In the genomic region with DNA sequence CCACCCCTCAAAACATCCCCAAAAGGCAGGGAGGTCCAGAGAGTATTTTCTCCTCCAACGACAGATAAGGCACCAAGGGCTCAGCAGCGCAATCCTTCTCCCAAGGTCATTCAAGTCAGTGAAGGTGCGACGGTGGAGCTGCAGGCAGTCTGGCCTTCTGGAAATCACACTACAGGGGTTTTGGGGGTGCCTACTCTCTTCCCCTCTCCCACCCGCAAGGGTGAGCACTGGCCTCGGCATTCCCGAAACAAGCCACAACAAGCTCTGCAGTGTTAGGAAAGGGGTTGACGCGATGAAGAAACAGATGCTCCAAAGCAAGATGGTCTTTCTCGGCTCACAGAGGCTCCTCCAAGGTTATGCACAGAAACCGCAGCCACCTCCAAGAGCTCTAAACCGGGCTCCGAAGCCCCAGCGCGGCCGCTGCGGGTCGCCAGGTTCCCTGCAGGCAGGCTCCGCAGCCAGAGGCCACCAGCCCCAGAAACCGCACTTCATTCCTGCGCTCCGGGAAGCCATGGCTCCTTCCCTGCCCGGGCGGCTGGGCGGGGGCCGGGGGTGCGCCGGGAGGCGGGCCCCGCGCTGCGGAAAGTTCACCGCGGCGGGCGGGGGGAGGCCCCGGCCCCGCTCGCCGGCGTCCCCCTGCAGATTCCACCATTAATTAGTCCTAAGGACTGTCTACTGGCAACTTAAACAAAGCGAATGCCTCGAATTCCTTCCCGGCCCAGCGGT, we compare ENCODE assay signal across 1 cellular context.
A peak's percentile ranks its signal among the peaks of the same experiment; 100 is the strongest.
TF ChIP-seq lines count a peak whose summit lies in the region.

No MANE protein-coding gene starts in this region.

TF ChIP-seq in K562, 482 proteins besides CTCF, POLR2A, EP300 and RAD21 (continued from another document and continues in another):
- TF ChIP-seq, protein P1, sequence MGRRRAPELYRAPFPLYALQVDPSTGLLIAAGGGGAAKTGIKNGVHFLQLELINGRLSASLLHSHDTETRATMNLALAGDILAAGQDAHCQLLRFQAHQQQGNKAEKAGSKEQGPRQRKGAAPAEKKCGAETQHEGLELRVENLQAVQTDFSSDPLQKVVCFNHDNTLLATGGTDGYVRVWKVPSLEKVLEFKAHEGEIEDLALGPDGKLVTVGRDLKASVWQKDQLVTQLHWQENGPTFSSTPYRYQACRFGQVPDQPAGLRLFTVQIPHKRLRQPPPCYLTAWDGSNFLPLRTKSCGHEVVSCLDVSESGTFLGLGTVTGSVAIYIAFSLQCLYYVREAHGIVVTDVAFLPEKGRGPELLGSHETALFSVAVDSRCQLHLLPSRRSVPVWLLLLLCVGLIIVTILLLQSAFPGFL (CRISPR knock-in tag; IDR thresholded peaks at IDR 0.05), result peak; percentile 83; the same call in 1 of the 2 replicates
- TF ChIP-seq RBBP5 (IDR thresholded peaks at IDR 0.05; ENCODE audit: borderline replicate concordance, insufficient read depth, low read length, poor library complexity, severe bottlenecking), result peak; percentile 71
- TF ChIP-seq, protein P2, sequence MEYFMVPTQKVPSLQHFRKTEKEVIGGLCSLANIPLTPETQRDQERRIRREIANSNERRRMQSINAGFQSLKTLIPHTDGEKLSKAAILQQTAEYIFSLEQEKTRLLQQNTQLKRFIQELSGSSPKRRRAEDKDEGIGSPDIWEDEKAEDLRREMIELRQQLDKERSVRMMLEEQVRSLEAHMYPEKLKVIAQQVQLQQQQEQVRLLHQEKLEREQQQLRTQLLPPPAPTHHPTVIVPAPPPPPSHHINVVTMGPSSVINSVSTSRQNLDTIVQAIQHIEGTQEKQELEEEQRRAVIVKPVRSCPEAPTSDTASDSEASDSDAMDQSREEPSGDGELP (CRISPR knock-in tag; IDR thresholded peaks at IDR 0.05; ENCODE audit: borderline replicate concordance), result peak; percentile 45; the same call in 1 of the 2 replicates
- no peak for TF ChIP-seq SOX6 (IDR thresholded peaks at IDR 0.05)
- TF ChIP-seq L3MBTL2 (IDR thresholded peaks at IDR 0.05), result peak; percentile 44
- TF ChIP-seq, protein P3, sequence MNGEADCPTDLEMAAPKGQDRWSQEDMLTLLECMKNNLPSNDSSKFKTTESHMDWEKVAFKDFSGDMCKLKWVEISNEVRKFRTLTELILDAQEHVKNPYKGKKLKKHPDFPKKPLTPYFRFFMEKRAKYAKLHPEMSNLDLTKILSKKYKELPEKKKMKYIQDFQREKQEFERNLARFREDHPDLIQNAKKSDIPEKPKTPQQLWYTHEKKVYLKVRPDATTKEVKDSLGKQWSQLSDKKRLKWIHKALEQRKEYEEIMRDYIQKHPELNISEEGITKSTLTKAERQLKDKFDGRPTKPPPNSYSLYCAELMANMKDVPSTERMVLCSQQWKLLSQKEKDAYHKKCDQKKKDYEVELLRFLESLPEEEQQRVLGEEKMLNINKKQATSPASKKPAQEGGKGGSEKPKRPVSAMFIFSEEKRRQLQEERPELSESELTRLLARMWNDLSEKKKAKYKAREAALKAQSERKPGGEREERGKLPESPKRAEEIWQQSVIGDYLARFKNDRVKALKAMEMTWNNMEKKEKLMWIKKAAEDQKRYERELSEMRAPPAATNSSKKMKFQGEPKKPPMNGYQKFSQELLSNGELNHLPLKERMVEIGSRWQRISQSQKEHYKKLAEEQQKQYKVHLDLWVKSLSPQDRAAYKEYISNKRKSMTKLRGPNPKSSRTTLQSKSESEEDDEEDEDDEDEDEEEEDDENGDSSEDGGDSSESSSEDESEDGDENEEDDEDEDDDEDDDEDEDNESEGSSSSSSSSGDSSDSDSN (IDR thresholded peaks at IDR 0.05; ENCODE audit: borderline replicate concordance in 1 of 2, low read depth in 2 of 2, low read length in 2 of 2), result peak; percentile 93 to 98; a peak in 3 of 4 replicates
- TF ChIP-seq, protein P4, sequence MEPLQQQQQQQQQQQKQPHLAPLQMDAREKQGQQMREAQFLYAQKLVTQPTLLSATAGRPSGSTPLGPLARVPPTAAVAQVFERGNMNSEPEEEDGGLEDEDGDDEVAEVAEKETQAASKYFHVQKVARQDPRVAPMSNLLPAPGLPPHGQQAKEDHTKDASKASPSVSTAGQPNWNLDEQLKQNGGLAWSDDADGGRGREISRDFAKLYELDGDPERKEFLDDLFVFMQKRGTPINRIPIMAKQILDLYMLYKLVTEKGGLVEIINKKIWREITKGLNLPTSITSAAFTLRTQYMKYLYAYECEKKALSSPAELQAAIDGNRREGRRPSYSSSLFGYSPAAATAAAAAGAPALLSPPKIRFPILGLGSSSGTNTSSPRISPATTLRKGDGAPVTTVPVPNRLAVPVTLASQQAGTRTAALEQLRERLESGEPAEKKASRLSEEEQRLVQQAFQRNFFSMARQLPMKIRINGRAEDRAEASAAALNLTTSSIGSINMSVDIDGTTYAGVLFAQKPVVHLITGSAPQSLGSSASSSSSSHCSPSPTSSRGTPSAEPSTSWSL (CRISPR knock-in tag; IDR thresholded peaks at IDR 0.05; ENCODE audit: borderline replicate concordance), result 0 out of 2 replicates have a peak, but pooled peaks have one; percentile 14
- TF ChIP-seq RBFOX2 (IDR thresholded peaks at IDR 0.05; ENCODE audit: low read depth, low read length), result peak; percentile 71
- TF ChIP-seq MEIS2 (IDR thresholded peaks at IDR 0.05; ENCODE audit: partially characterized antibody), result no peak
- TF ChIP-seq RUNX1 (IDR thresholded peaks at IDR 0.05; ENCODE audit: low read depth), result no peak
- TF ChIP-seq ZNF217 (CRISPR knock-in tag; IDR thresholded peaks at IDR 0.05), result no peak
- no peak for TF ChIP-seq MTA2 (IDR thresholded peaks at IDR 0.05; ENCODE audit: low read depth)
- TF ChIP-seq, protein P5, sequence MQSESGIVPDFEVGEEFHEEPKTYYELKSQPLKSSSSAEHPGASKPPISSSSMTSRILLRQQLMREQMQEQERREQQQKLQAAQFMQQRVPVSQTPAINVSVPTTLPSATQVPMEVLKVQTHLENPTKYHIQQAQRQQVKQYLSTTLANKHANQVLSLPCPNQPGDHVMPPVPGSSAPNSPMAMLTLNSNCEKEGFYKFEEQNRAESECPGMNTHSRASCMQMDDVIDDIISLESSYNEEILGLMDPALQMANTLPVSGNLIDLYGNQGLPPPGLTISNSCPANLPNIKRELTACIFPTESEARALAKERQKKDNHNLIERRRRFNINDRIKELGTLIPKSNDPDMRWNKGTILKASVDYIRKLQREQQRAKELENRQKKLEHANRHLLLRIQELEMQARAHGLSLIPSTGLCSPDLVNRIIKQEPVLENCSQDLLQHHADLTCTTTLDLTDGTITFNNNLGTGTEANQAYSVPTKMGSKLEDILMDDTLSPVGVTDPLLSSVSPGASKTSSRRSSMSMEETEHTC (IDR thresholded peaks at IDR 0.05), result no peak
- TF ChIP-seq ZNF57 (CRISPR knock-in tag; IDR thresholded peaks at IDR 0.05), result no peak
- TF ChIP-seq ZNF3 (CRISPR knock-in tag; IDR thresholded peaks at IDR 0.05), result no peak
- TF ChIP-seq GABPB1 (CRISPR knock-in tag; IDR thresholded peaks at IDR 0.05), result peak; percentile 39; the same call in 1 of the 2 replicates
- no peak for TF ChIP-seq SREBF2 (CRISPR knock-in tag; IDR thresholded peaks at IDR 0.05)
- no peak for TF ChIP-seq LCOR (CRISPR knock-in tag; IDR thresholded peaks at IDR 0.05)
- TF ChIP-seq ZBTB8A (IDR thresholded peaks at IDR 0.05; ENCODE audit: partially characterized antibody), result no peak
- TF ChIP-seq, protein P6, sequence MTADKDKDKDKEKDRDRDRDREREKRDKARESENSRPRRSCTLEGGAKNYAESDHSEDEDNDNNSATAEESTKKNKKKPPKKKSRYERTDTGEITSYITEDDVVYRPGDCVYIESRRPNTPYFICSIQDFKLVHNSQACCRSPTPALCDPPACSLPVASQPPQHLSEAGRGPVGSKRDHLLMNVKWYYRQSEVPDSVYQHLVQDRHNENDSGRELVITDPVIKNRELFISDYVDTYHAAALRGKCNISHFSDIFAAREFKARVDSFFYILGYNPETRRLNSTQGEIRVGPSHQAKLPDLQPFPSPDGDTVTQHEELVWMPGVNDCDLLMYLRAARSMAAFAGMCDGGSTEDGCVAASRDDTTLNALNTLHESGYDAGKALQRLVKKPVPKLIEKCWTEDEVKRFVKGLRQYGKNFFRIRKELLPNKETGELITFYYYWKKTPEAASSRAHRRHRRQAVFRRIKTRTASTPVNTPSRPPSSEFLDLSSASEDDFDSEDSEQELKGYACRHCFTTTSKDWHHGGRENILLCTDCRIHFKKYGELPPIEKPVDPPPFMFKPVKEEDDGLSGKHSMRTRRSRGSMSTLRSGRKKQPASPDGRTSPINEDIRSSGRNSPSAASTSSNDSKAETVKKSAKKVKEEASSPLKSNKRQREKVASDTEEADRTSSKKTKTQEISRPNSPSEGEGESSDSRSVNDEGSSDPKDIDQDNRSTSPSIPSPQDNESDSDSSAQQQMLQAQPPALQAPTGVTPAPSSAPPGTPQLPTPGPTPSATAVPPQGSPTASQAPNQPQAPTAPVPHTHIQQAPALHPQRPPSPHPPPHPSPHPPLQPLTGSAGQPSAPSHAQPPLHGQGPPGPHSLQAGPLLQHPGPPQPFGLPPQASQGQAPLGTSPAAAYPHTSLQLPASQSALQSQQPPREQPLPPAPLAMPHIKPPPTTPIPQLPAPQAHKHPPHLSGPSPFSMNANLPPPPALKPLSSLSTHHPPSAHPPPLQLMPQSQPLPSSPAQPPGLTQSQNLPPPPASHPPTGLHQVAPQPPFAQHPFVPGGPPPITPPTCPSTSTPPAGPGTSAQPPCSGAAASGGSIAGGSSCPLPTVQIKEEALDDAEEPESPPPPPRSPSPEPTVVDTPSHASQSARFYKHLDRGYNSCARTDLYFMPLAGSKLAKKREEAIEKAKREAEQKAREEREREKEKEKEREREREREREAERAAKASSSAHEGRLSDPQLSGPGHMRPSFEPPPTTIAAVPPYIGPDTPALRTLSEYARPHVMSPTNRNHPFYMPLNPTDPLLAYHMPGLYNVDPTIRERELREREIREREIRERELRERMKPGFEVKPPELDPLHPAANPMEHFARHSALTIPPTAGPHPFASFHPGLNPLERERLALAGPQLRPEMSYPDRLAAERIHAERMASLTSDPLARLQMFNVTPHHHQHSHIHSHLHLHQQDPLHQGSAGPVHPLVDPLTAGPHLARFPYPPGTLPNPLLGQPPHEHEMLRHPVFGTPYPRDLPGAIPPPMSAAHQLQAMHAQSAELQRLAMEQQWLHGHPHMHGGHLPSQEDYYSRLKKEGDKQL (CRISPR knock-in tag; IDR thresholded peaks at IDR 0.05; ENCODE audit: borderline replicate concordance), result no peak
- TF ChIP-seq ZKSCAN1 (IDR thresholded peaks at IDR 0.05; ENCODE audit: low read depth, low read length), result no peak
- TF ChIP-seq EWSR1 (IDR thresholded peaks at IDR 0.05; ENCODE audit: borderline replicate concordance, low read depth, partially characterized antibody), result no peak
- 0 out of 4 replicates have a peak, but pooled peaks of 1 of the 2 experiments have one; percentile 45 for TF ChIP-seq HDAC1 (IDR thresholded peaks at IDR 0.05)
- no peak for TF ChIP-seq ADNP (tag; IDR thresholded peaks at IDR 0.05)
- TF ChIP-seq ZNF561 (CRISPR knock-in tag; conservative IDR thresholded peaks at IDR 0.05), result no peak
- no peak for TF ChIP-seq NCOR1 (IDR thresholded peaks at IDR 0.05)
- no peak for TF ChIP-seq HEY1 (CRISPR knock-in tag; IDR thresholded peaks at IDR 0.05; ENCODE audit: borderline replicate concordance)
- TF ChIP-seq KLF1 (tag; IDR thresholded peaks at IDR 0.05), result no peak
- 0 out of 2 replicates have a peak, but pooled peaks have one; percentile 46 for TF ChIP-seq POLR2G (IDR thresholded peaks at IDR 0.05; ENCODE audit: low read depth, low read length)
- no peak for TF ChIP-seq TBP (optimal IDR thresholded peaks at IDR 0.05; ENCODE audit: low read depth, low read length)
- TF ChIP-seq ZNF584 (CRISPR knock-in tag; IDR thresholded peaks at IDR 0.05; ENCODE audit: low read depth), result no peak
- TF ChIP-seq OTX1 (CRISPR knock-in tag; IDR thresholded peaks at IDR 0.05), result peak; percentile 32; the same call in 1 of the 2 replicates
- no peak for TF ChIP-seq HDAC3 (IDR thresholded peaks at IDR 0.05; ENCODE audit: borderline replicate concordance, partially characterized antibody)
- no peak for TF ChIP-seq ATF1 (CRISPR knock-in tag; IDR thresholded peaks at IDR 0.05)
- no peak for TF ChIP-seq ATF1 (tag; IDR thresholded peaks at IDR 0.05)
- TF ChIP-seq NCOA6 (IDR thresholded peaks at IDR 0.05), result no peak
- no peak for TF ChIP-seq RNF2 (IDR thresholded peaks at IDR 0.05)
- TF ChIP-seq ZNF274 (IDR thresholded peaks at IDR 0.05; ENCODE audit: borderline replicate concordance, low read depth, low read length), result no peak
- peak; percentile 54; the same call in 1 of the 2 replicates for TF ChIP-seq ETV5 (CRISPR knock-in tag; IDR thresholded peaks at IDR 0.05; ENCODE audit: low read depth)
- no peak for TF ChIP-seq BCL6 (CRISPR knock-in tag; IDR thresholded peaks at IDR 0.05)
- TF ChIP-seq HNRNPH1 (optimal IDR thresholded peaks at IDR 0.05; ENCODE audit: low read depth, low read length), result no peak
- TF ChIP-seq ELF2 (CRISPR knock-in tag; IDR thresholded peaks at IDR 0.05), result no peak
- TF ChIP-seq, protein P7, sequence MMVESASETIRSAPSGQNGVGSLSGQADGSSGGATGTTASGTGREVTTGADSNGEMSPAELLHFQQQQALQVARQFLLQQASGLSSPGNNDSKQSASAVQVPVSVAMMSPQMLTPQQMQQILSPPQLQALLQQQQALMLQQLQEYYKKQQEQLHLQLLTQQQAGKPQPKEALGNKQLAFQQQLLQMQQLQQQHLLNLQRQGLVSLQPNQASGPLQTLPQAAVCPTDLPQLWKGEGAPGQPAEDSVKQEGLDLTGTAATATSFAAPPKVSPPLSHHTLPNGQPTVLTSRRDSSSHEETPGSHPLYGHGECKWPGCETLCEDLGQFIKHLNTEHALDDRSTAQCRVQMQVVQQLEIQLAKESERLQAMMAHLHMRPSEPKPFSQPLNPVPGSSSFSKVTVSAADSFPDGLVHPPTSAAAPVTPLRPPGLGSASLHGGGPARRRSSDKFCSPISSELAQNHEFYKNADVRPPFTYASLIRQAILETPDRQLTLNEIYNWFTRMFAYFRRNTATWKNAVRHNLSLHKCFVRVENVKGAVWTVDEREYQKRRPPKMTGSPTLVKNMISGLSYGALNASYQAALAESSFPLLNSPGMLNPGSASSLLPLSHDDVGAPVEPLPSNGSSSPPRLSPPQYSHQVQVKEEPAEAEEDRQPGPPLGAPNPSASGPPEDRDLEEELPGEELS (CRISPR knock-in tag; IDR thresholded peaks at IDR 0.05; ENCODE audit: borderline replicate concordance), result no peak
- no peak for TF ChIP-seq TCFL5 (CRISPR knock-in tag; conservative IDR thresholded peaks at IDR 0.05)
- TF ChIP-seq SAP30 (IDR thresholded peaks at IDR 0.05; ENCODE audit: borderline replicate concordance, insufficient read depth, low read depth, low read length, poor library complexity, severe bottlenecking), result peak; percentile 10
- no peak for TF ChIP-seq ZBTB17 (CRISPR knock-in tag; IDR thresholded peaks at IDR 0.05)
- no peak for TF ChIP-seq ZNF143 (CRISPR knock-in tag; IDR thresholded peaks at IDR 0.05)
- TF ChIP-seq, protein P8, sequence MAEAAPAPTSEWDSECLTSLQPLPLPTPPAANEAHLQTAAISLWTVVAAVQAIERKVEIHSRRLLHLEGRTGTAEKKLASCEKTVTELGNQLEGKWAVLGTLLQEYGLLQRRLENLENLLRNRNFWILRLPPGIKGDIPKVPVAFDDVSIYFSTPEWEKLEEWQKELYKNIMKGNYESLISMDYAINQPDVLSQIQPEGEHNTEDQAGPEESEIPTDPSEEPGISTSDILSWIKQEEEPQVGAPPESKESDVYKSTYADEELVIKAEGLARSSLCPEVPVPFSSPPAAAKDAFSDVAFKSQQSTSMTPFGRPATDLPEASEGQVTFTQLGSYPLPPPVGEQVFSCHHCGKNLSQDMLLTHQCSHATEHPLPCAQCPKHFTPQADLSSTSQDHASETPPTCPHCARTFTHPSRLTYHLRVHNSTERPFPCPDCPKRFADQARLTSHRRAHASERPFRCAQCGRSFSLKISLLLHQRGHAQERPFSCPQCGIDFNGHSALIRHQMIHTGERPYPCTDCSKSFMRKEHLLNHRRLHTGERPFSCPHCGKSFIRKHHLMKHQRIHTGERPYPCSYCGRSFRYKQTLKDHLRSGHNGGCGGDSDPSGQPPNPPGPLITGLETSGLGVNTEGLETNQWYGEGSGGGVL (CRISPR knock-in tag; IDR thresholded peaks at IDR 0.05), result no peak
- no peak for TF ChIP-seq TCF3 (CRISPR knock-in tag; IDR thresholded peaks at IDR 0.05)
- TF ChIP-seq TAL1 (IDR thresholded peaks at IDR 0.05), result 0 out of 2 replicates have a peak, but pooled peaks have one; percentile 5
